Comparison of ENCODE assay signal across 3 cellular contexts in genomic region chr6:164020142-164020541, GRCh38.
"Had no signal": no experiment of that assay in that cellular context is flagged by ENCODE, and none has a peak within 500 bp of the region (broad histone marks: within the 10 kb centered on the region; RNA-seq: fewer than 3 reads in every experiment).

No MANE protein-coding gene starts in this region.

- ATAC-seq: GM12878 had no signal

- DNase-seq: GDM1, GF-D8 had no signal

- H3K4me3 ChIP-seq: GM12878 had no signal
